Comparison of ENCODE assay signal across 29 cellular contexts in genomic region chr3:109887293-109887692, GRCh38.
"Had no signal": no experiment of that assay in that cellular context is flagged by ENCODE, and none has a peak within 500 bp of the region (broad histone marks: within the 10 kb centered on the region; RNA-seq: fewer than 3 reads in every experiment).

No MANE protein-coding gene starts in this region.

- H3K27me3 ChIP-seq: adrenal gland, breast epithelium, colonic mucosa, SJCRH30 had no signal

- H3K4me1 ChIP-seq: adrenal gland, breast epithelium, colonic mucosa, SJCRH30 had no signal

- H3K27ac ChIP-seq: adrenal gland, breast epithelium, colonic mucosa, SJCRH30, WERI-Rb-1 had no signal

- H3K4me3 ChIP-seq: adrenal gland, breast epithelium, colonic mucosa, SJCRH30 had no signal

- DNase-seq: activated CD4-positive, alpha-beta memory T cell treated with anti-CD3 and anti-CD28 coated beads, Interleukin-2, amount 10 ng/mL, durations not matched to agents 7 days and 5 days; activated CD4-positive, alpha-beta T cell treated with anti-CD3 and anti-CD28 coated beads for 36 hours; activated CD4-positive, alpha-beta T cell treated with anti-CD3 and anti-CD28 coated beads, Interleukin-2, amount 50 U/mL, for 1 hour; activated gamma-delta T cell treated with Interleukin-2 at 50 U/mL for 16 hours; activated naive CD4-positive, alpha-beta T cell treated with anti-CD3 and anti-CD28 coated beads, Interleukin-2, amount 10 ng/mL, durations not matched to agents 7 days and 5 days; activated naive CD8-positive, alpha-beta T cell treated with anti-CD3 and anti-CD28 coated beads, Interleukin-2, amount 10 ng/mL, durations not matched to agents 7 days and 5 days; activated T-cell treated with anti-CD3 and anti-CD28 coated beads for 4 hours; activated T-cell treated with anti-CD3 and anti-CD28 coated beads, Interleukin-2, amount 50 U/mL, for 48 hours; adrenal gland; aorta; caudate nucleus; colonic mucosa; Kasumi-1; NCI-H1105 treated with DMSO at 0.1 percent for 48 hours; NCI-H1436 treated with DMSO at 0.1 percent for 48 hours; NCI-H187; NCI-H2081; NCI-H510A treated with DMSO at 0.1 percent for 48 hours; NCI-H69; OCI-M1; RPMI8226; SJCRH30; SK-N-SH; T-helper 1 cell; WERI-Rb-1 had no signal

- H3K27me3 Mint-ChIP-seq: activated CD4-positive, alpha-beta memory T cell treated with anti-CD3 and anti-CD28 coated beads, Interleukin-2, amount 10 ng/mL, durations not matched to agents 7 days and 5 days; activated CD4-positive, alpha-beta T cell treated with anti-CD3 and anti-CD28 coated beads for 36 hours; activated naive CD4-positive, alpha-beta T cell treated with anti-CD3 and anti-CD28 coated beads, Interleukin-2, amount 10 ng/mL, durations not matched to agents 7 days and 5 days; activated naive CD8-positive, alpha-beta T cell treated with anti-CD3 and anti-CD28 coated beads, Interleukin-2, amount 10 ng/mL, durations not matched to agents 7 days and 5 days had no signal

- H3K9ac ChIP-seq: SK-N-SH had no signal

- H3K9me3 Mint-ChIP-seq: activated T-helper 2 cell treated with anti-CD3 and anti-CD28 coated beads, Interferon-gamma antibody, Interleukin-2, Interleukin-4, amounts not matched to agents 10 μg/mL and 5 μg/mL and 100 μg/mL, durations not matched to agents 14 hours and 24 hours and 36 hours had no signal

- H3K4me1 Mint-ChIP-seq: activated CD4-positive, alpha-beta memory T cell treated with anti-CD3 and anti-CD28 coated beads, Interleukin-2, amount 10 ng/mL, durations not matched to agents 7 days and 5 days; activated CD4-positive, alpha-beta T cell treated with anti-CD3 and anti-CD28 coated beads for 36 hours; activated naive CD4-positive, alpha-beta T cell treated with anti-CD3 and anti-CD28 coated beads, Interleukin-2, amount 10 ng/mL, durations not matched to agents 7 days and 5 days had no signal

- H3K4me2 ChIP-seq: SK-N-SH had no signal

- H3K36me3 Mint-ChIP-seq: activated naive CD4-positive, alpha-beta T cell treated with anti-CD3 and anti-CD28 coated beads, Interleukin-2, amount 10 ng/mL, durations not matched to agents 7 days and 5 days had no signal

- H3K4me3 Mint-ChIP-seq: activated CD4-positive, alpha-beta memory T cell treated with anti-CD3 and anti-CD28 coated beads, Interleukin-2, amount 10 ng/mL, durations not matched to agents 7 days and 5 days; activated CD4-positive, alpha-beta T cell treated with anti-CD3 and anti-CD28 coated beads for 36 hours; activated naive CD4-positive, alpha-beta T cell treated with anti-CD3 and anti-CD28 coated beads, Interleukin-2, amount 10 ng/mL, durations not matched to agents 7 days and 5 days; activated naive CD8-positive, alpha-beta T cell treated with anti-CD3 and anti-CD28 coated beads, Interleukin-2, amount 10 ng/mL, durations not matched to agents 7 days and 5 days had no signal

- H3K27ac Mint-ChIP-seq: activated CD4-positive, alpha-beta memory T cell treated with anti-CD3 and anti-CD28 coated beads, Interleukin-2, amount 10 ng/mL, durations not matched to agents 7 days and 5 days; activated CD4-positive, alpha-beta T cell treated with anti-CD3 and anti-CD28 coated beads for 36 hours; activated naive CD4-positive, alpha-beta T cell treated with anti-CD3 and anti-CD28 coated beads, Interleukin-2, amount 10 ng/mL, durations not matched to agents 7 days and 5 days; activated naive CD8-positive, alpha-beta T cell treated with anti-CD3 and anti-CD28 coated beads, Interleukin-2, amount 10 ng/mL, durations not matched to agents 7 days and 5 days; activated T-helper 2 cell treated with anti-CD3 and anti-CD28 coated beads, Interferon-gamma antibody, Interleukin-2, Interleukin-4, amounts not matched to agents 10 μg/mL and 5 μg/mL and 100 μg/mL, durations not matched to agents 14 hours and 24 hours and 36 hours had no signal

- ATAC-seq: activated CD4-positive, alpha-beta T cell treated with anti-CD3 and anti-CD28 coated beads for 36 hours; Panc1; Right ventricle myocardium inferior had no signal

- H3K9me3 ChIP-seq: adrenal gland, colonic mucosa, SJCRH30 had no signal

- H3K36me3 ChIP-seq: adrenal gland, breast epithelium, colonic mucosa, SJCRH30, WERI-Rb-1 had no signal
